In genomic region chr21:15826147-15826780, GRCh38 we compare ENCODE assay signal across 8 cellular contexts.
DNase-seq lines count a peak whose midpoint lies in the region; ATAC-seq, FAIRE-seq and TF ChIP-seq lines count a peak whose summit lies in the region.

No MANE protein-coding gene starts in this region.

- no peaks in the 10 kb centered on the region for H3K9me2 ChIP-seq in GM23248 (ENCODE audit: insufficient read depth)

- WGBS in GM23248 (ENCODE audit: low coverage in 1 of 2, low lambda C conversion rate in 2 of 2, missing lambda C conversion rate in 2 of 2), 2 experiments, result 50 to 53% methylated on average over 5 of the region's 5 CpGs

- no peaks in the 10 kb centered on the region for H3K9me3 ChIP-seq in GM23248 (ENCODE audit: low read depth)
- H3K9me3 ChIP-seq in kidney (ENCODE audit: control insufficient read depth in 1 of 2, low read length in 2 of 2), result no peaks in the 10 kb centered on the region
- H3K9me3 ChIP-seq in uterus, result no peaks in the 10 kb centered on the region

- peaks cover 5% of the 10 kb centered on the region; the same call in 1 of the 2 replicates for H3F3A ChIP-seq in GM23248 (ENCODE audit: insufficient read depth)

- TF ChIP-seq POLR2A in uterus (IDR thresholded peaks at IDR 0.05), result no peak

- H3K4me3 ChIP-seq in GM23248, result no peak overlapping the region
- no peak overlapping the region for H3K4me3 ChIP-seq in kidney (ENCODE audit: low read length in 2 of 2)
- H3K4me3 ChIP-seq in uterus, result no peak overlapping the region

- H2AFZ ChIP-seq in GM23248, result no peak overlapping the region

- no peaks in the 10 kb centered on the region for H3K9me3 Mint-ChIP-seq in brain

- peak; percentile 87 for ATAC-seq in Right ventricle myocardium superior (ENCODE audit: poor library complexity)
- no peak for ATAC-seq in Right ventricle myocardium inferior

- H3K4me2 ChIP-seq in GM23248 (ENCODE audit: unreplicated experiment), result no peak overlapping the region

- peak overlapping the region in 2 of 5 experiments; percentile 0 to 16 for H3K27ac Mint-ChIP-seq in brain

- H3K27ac ChIP-seq in GM23248 (no peak overlapping the region), kidney (ENCODE audit: low read depth in 2 of 2, low read length in 2 of 2) (no peak overlapping the region), uterus (peak overlapping the region in 1 of 2 donors; percentile 71)

- H3K27me3 ChIP-seq in GM23248 (replicated peaks; ENCODE audit: insufficient read depth) (no peaks in the 10 kb centered on the region), uterus (no peaks in the 10 kb centered on the region)

- no peak overlapping the region for H3K4me3 Mint-ChIP-seq in brain

- H3K36me3 ChIP-seq in GM23248 (ENCODE audit: low read depth), result peaks cover 17% of the 10 kb centered on the region
- peaks cover 0 to 2% of the 10 kb centered on the region in 2 donors for H3K36me3 ChIP-seq in kidney (ENCODE audit: control insufficient read depth in 1 of 2, insufficient read depth in 2 of 2, low read length in 2 of 2)
- no peaks in the 10 kb centered on the region for H3K36me3 ChIP-seq in uterus

- H3K36me3 Mint-ChIP-seq in brain, result peaks cover 34% of the 10 kb centered on the region

- no peaks in the 10 kb centered on the region for H4K20me1 ChIP-seq in GM23248 (ENCODE audit: insufficient read depth)

- TF ChIP-seq CTCF in brain (conservative IDR thresholded peaks at IDR 0.05), result peak; percentile 41 to 66
- peak; percentile 47 for TF ChIP-seq CTCF in kidney (IDR thresholded peaks at IDR 0.05; ENCODE audit: borderline replicate concordance, extremely low read depth, insufficient read depth)
- peak; percentile 41 to 48 (median 44) for TF ChIP-seq CTCF in uterus (IDR thresholded peaks at IDR 0.05)

- peaks cover 15% of the 10 kb centered on the region for H3K4me1 Mint-ChIP-seq in brain

- H3K4me1 ChIP-seq in GM23248 (ENCODE audit: insufficient read depth) (peaks cover 6% of the 10 kb centered on the region), kidney (ENCODE audit: control insufficient read depth in 1 of 2, insufficient read depth in 1 of 2, low read depth in 1 of 2, low read length in 2 of 2) (no peaks in the 10 kb centered on the region), uterus (peaks cover 0 to 6% of the 10 kb centered on the region in 2 donors)

- FAIRE-seq in kidney (lab: Jason Lieb, UNC), result peak; percentile 79

- H3K27me3 Mint-ChIP-seq in brain, result no peaks in the 10 kb centered on the region

- intact Hi-C loops in Right ventricle myocardium superior (cut with DNase I), result no loop called here
- intact Hi-C loops in Right ventricle myocardium inferior (cut with DNase I), result loop anchor here (1.0 kb wide), 1 partner anchor 97 kb away; the partner anchor contains the start of gene USP25
- intact Hi-C loops in kidney (cut with DNase I), result no loop called here
- intact Hi-C loops in uterus (cut with DNase I; ENCODE audit: low total_unique reads), result no loop called here

- no peak for DNase-seq in Right ventricle myocardium superior
- no peak for DNase-seq in Right ventricle myocardium inferior (ENCODE audit: missing footprints)
- peak; percentile 48 for DNase-seq in GM23248
- peak; percentile 21 for DNase-seq in NCI-H2227 treated with DMSO at 0.1 percent for 48 hours (lab: John Stamatoyannopoulos, UW)
- DNase-seq in kidney, result no peak
- peak in 1 of 2 donors; percentile 19 for DNase-seq in uterus
- DNase-seq in epidermal melanocyte (ENCODE audit: insufficient read length, low spot score), result no peak

- H3K79me2 ChIP-seq in GM23248 (ENCODE audit: insufficient read depth), result no peaks in the 10 kb centered on the region

- H3K9ac ChIP-seq in GM23248, result no peak overlapping the region
- H3K9ac ChIP-seq in kidney (ENCODE audit: low read length in 2 of 2), result no peak overlapping the region

- in situ Hi-C loops in GM23248 (cut with MboI), result no loop called here

Comparison
In these comparisons a context has a peak if more than half of its experiments do, and no peak if none do; other contexts are left out.
1. DNase-seq: peak in GM23248 (single experiment) and NCI-H2227 treated with DMSO at 0.1 percent for 48 hours (single experiment); none in Right ventricle myocardium superior (single experiment), Right ventricle myocardium inferior (single experiment), kidney (single experiment) and epidermal melanocyte (single experiment).
2. Peak in every context shown above with its lines, with median percentiles within 50 percentile points of each other: CTCF ChIP-seq.